ENCODE assay signal across 9 cellular contexts in the genomic region with DNA sequence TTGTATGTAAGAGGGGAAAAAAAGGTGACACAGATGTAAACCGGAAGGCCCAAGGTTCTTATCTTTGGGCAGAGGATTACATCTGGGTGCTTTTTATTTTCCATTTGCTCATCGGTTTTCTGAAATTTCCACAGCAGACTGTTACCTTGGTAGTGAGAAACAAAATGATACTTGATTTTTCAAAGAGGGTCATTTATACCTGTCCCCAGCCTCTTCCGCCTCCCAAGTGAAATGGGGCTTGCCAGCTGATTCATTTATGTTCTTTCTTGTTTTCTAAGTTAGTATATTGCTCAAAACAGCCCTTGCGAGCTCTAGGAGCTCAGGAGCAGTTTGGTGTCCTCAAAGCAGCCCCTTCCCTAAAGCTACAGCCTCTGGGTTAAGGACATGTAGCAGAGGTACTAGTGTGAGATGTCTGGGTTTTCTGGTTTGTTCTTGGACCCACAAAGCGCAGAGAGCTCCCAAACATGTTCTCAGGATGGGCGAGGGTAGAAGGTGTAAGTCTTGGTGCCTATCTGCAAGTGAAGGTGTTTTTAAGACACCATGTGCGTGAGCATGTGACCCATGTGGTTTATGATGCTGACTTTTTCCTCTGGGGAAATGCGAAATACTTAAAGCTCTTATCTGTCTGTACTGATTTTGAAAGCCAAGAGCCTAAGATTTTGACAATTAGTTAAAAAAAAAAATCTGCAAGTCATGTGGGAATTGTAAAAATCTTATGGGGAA. TPM values are rescaled to one million over a fixed set of nuclear protein-coding genes. Genes with fewer than 3 reads are reported as not detected.
DNase-seq lines count a peak whose midpoint lies in the region; ATAC-seq, FAIRE-seq and TF ChIP-seq lines count a peak whose summit lies in the region.
"Had no signal": no experiment of that assay in that cellular context is flagged by ENCODE, and none has a peak within 500 bp of the region (broad histone marks: within the 10 kb centered on the region; RNA-seq: fewer than 3 reads in every experiment).

No MANE protein-coding gene starts in this region.

- CTCF ChIA-PET in HepG2 (lab: Yijun Ruan, JAX; ENCODE audit: low intra/inter-chr PET ratio, low total read pairs) = no interaction called here

- POLR2A ChIA-PET in HepG2 (lab: Yijun Ruan, JAX) = interaction anchor here (1.0 to 1.2 kb wide), 3 partner anchors 33 to 77 kb away, joined by 3 read pairs; a partner anchor contains a TSS

- H3K36me3 ChIP-seq in HepG2 (replicated peaks in 1 of 2; ENCODE audit: control insufficient read depth in 1 of 2, insufficient read depth in 2 of 2, low read length in 2 of 2) (peaks cover 2 to 17% of the 10 kb centered on the region in 2 experiments; a peak in 1 of 5 replicates), suprapubic skin (no peaks in the 10 kb centered on the region)

- H3K79me2 ChIP-seq in HepG2 (ENCODE audit: insufficient read depth, low read length) = peaks cover 9% of the 10 kb centered on the region

- no peak for TF ChIP-seq RAD21 in HepG2 (CRISPR knock-in tag; IDR thresholded peaks at IDR 0.05)

- no peaks in the 10 kb centered on the region for H3K4me1 ChIP-seq in HepG2 (ENCODE audit: insufficient read depth, low read length)
- H3K4me1 ChIP-seq in suprapubic skin = peaks cover 5% of the 10 kb centered on the region

- H2AFZ ChIP-seq in HepG2 (ENCODE audit: low read length) = no peak overlapping the region

- no peak overlapping the region for H3K9ac ChIP-seq in HepG2 (ENCODE audit: insufficient read depth, low read depth, low read length)

- H3K4me3 ChIP-seq in HepG2 (replicated peaks in 1 of 3; ENCODE audit: insufficient read depth in 1 of 3, low read depth in 2 of 3, low read length in 3 of 3) (no peak overlapping the region), suprapubic skin (no peak overlapping the region)

- TF ChIP-seq CTCF in HepG2 (CRISPR knock-in tag; IDR thresholded peaks at IDR 0.05) = no peak
- TF ChIP-seq CTCF in suprapubic skin (IDR thresholded peaks at IDR 0.05) = no peak

- H3K27ac ChIP-seq in HepG2 (ENCODE audit: extremely low read length, insufficient read depth, low read length) (no peak overlapping the region), suprapubic skin (no peak overlapping the region)

- no TSS peak for BruUV-seq in HepG2 (replicated peaks; lab: Mats Ljungman, UMichigan)

- H4K20me1 ChIP-seq in HepG2 (ENCODE audit: insufficient read depth, low read length) = no peaks in the 10 kb centered on the region

- ATAC-seq in GM18508 (IDR thresholded peaks at IDR 0.05; ENCODE audit: insufficient read depth, unreplicated experiment) = peak; percentile 67
- peak; percentile 66 for ATAC-seq in GM21381 (IDR thresholded peaks at IDR 0.05; ENCODE audit: unreplicated experiment)
- ATAC-seq in HG03378 (IDR thresholded peaks at IDR 0.05; ENCODE audit: unreplicated experiment) = peak; percentile 80
- no peak for ATAC-seq in HepG2

- TF ChIP-seq EP300 in HepG2 (IDR thresholded peaks at IDR 0.05; ENCODE audit: low read depth in 2 of 2, low read length in 2 of 2) (no peak), HepG2 (CRISPR knock-in tag; IDR thresholded peaks at IDR 0.05; ENCODE audit: borderline replicate concordance) (no peak), suprapubic skin (IDR thresholded peaks at IDR 0.05) (no peak)

- no peak for TF ChIP-seq POLR2A in HepG2 (IDR thresholded peaks at IDR 0.05; ENCODE audit: insufficient read depth in 1 of 2, low read depth in 2 of 2, low read length in 2 of 2)
- no peak for TF ChIP-seq POLR2A in suprapubic skin (IDR thresholded peaks at IDR 0.05)

- no peak overlapping the region for H3K4me2 ChIP-seq in HepG2 (ENCODE audit: low read depth, low read length)

- intact Hi-C loops in HepG2 (cut with micrococcal nuclease; ENCODE audit: unreplicated experiment) = no loop called here

- H3K27me3 ChIP-seq in HepG2 (ENCODE audit: control insufficient read depth in 1 of 2, insufficient read depth in 2 of 2, low read length in 2 of 2) (no peaks in the 10 kb centered on the region), suprapubic skin (no peaks in the 10 kb centered on the region)

- in situ Hi-C loops in HepG2 (cut with HindIII; ENCODE audit: extremely low pct_ligation_motif_present, low pct_unique_long_range_greater_than_20kb) = no loop called here

- H3K9me3 ChIP-seq in HepG2 (ENCODE audit: low read length) (no peaks in the 10 kb centered on the region), suprapubic skin (no peaks in the 10 kb centered on the region)

- no peak for FAIRE-seq in HepG2 (lab: Jason Lieb, UNC)

- DNase-seq in HepG2 (ENCODE audit: low spot score) (no peak), NCI-H2081 (lab: John Stamatoyannopoulos, UW) (no peak), suprapubic skin (ENCODE audit: low spot score in 2 of 2) (no peak), DMS53 (lab: John Stamatoyannopoulos, UW) (no peak), NCI-H187 treated with DMSO at 0.1 percent for 48 hours (lab: John Stamatoyannopoulos, UW) (no peak)
- DNase-seq: aorta had no signal

- 87% methylated on average over 8 of the region's 8 CpGs for WGBS in HepG2 (ENCODE audit: low lambda C conversion rate)
- WGBS in suprapubic skin = 90% methylated on average over 8 of the region's 8 CpGs

TF ChIP-seq in HepG2, 621 proteins besides CTCF, POLR2A, EP300 and RAD21:
- TF ChIP-seq ZNF605 (CRISPR knock-in tag; IDR thresholded peaks at IDR 0.05) (no peak), NFE2L2 (IDR thresholded peaks at IDR 0.05; ENCODE audit: low read length) (0 out of 2 replicates have a peak, but pooled peaks have one; percentile 21), BCL6 (CRISPR knock-in tag; IDR thresholded peaks at IDR 0.05) (no peak)
- TF ChIP-seq, protein P1, sequence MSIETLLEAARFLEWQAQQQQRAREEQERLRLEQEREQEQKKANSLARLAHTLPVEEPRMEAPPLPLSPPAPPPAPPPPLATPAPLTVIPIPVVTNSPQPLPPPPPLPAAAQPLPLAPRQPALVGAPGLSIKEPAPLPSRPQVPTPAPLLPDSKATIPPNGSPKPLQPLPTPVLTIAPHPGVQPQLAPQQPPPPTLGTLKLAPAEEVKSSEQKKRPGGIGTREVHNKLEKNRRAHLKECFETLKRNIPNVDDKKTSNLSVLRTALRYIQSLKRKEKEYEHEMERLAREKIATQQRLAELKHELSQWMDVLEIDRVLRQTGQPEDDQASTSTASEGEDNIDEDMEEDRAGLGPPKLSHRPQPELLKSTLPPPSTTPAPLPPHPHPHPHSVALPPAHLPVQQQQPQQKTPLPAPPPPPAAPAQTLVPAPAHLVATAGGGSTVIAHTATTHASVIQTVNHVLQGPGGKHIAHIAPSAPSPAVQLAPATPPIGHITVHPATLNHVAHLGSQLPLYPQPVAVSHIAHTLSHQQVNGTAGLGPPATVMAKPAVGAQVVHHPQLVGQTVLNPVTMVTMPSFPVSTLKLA (IDR thresholded peaks at IDR 0.05) = peak; percentile 93

RNA-seq across cellular contexts. Expression of a gene that starts 38.3 kb away (rescaled TPM):
- total RNA-seq in HepG2 (2016; rRNA removed; fragmentation: Illumina TruSeq; extraction: Trizol) = 34.0 and 35.9 TPM in 2 replicates
- total RNA-seq in HepG2 (2016; cell fraction: cytosol; rRNA removed; fragmentation: Illumina TruSeq; extraction: Trizol; ENCODE audit: low read depth) = 9.8 and 10.3 TPM in 2 replicates
- total RNA-seq in HepG2 (2016; cell fraction: insoluble cytoplasmic fraction; rRNA removed; fragmentation: Illumina TruSeq; extraction: Trizol) = 31.5 and 34.0 TPM in 2 replicates
- total RNA-seq in HepG2 (2016; cell fraction: membrane; rRNA removed; fragmentation: Illumina TruSeq; extraction: Trizol) = 20.5 and 22.7 TPM in 2 replicates
- total RNA-seq in HepG2 (2016; cell fraction: nucleus; rRNA removed; fragmentation: Illumina TruSeq; extraction: Trizol) = 55.4 and 57.3 TPM in 2 replicates
- 29.7 and 35.7 TPM in 2 replicates for polyA plus RNA-seq in HepG2 (2011; rRNA removed)
- polyA plus RNA-seq in HepG2 (2011; cell fraction: cytosol; rRNA removed) = 13.7 and 17.4 TPM in 2 replicates
- polyA plus RNA-seq in HepG2 (2011; cell fraction: nucleus; rRNA removed) = 118 and 123 TPM in 2 replicates
- polyA plus RNA-seq in HepG2 (2012) = 22.5 and 22.9 TPM in 2 replicates
- polyA plus RNA-seq in HepG2 (2016; cell fraction: cytosol; fragmentation: Illumina TruSeq; extraction: Trizol; ENCODE audit: low read depth) = 2.1 and 3.1 TPM in 2 replicates
- polyA plus RNA-seq in HepG2 (2016; cell fraction: insoluble cytoplasmic fraction; fragmentation: Illumina TruSeq; extraction: Trizol; ENCODE audit: low read depth) = 22.5 and 24.6 TPM in 2 replicates
- 6.5 and 7.3 TPM in 2 replicates for polyA plus RNA-seq in HepG2 (2016; cell fraction: membrane; fragmentation: Illumina TruSeq; extraction: Trizol; ENCODE audit: low read depth)
- 54.2 and 58.8 TPM in 2 replicates for polyA plus RNA-seq in HepG2 (2016; cell fraction: nucleus; fragmentation: Illumina TruSeq; extraction: Trizol; ENCODE audit: insufficient read depth, low read depth)
- polyA minus RNA-seq in HepG2 (2011; rRNA and poly(A)+ RNA removed; ENCODE audit: low replicate concordance) = 25.2 and 80.2 TPM in 2 replicates
- polyA minus RNA-seq in HepG2 (2011; cell fraction: cytosol; rRNA and poly(A)+ RNA removed) = 15.7 and 16.1 TPM in 2 replicates
- polyA minus RNA-seq in HepG2 (2011; cell fraction: nucleus; rRNA and poly(A)+ RNA removed) = 128 and 136 TPM in 2 replicates
- 10 to 100 TPM in 2 of 4 donors, 1 to 10 TPM in 2; 5.4 to 13.4 (median 9.8) TPM for total RNA-seq in suprapubic skin
